16 cellular contexts compared by ENCODE assay signal in genomic region chr9:33404782-33405362, GRCh38. TPM values are rescaled to one million over a fixed set of nuclear protein-coding genes. Genes with fewer than 3 reads are reported as not detected.
DNase-seq lines count a peak whose midpoint lies in the region; ATAC-seq and TF ChIP-seq lines count a peak whose summit lies in the region.
"Had no signal": no experiment of that assay in that cellular context is flagged by ENCODE, and none has a peak within 500 bp of the region (broad histone marks: within the 10 kb centered on the region; RNA-seq: fewer than 3 reads in every experiment).

No MANE protein-coding gene starts in this region.

- no peaks in the 10 kb centered on the region for H3K79me2 ChIP-seq in mammary epithelial cell (ENCODE audit: insufficient read depth, low read length)

- H3K4me3 ChIP-seq in heart left ventricle (no peak overlapping the region), mammary epithelial cell (replicated peaks in 1 of 3; ENCODE audit: insufficient read depth in 1 of 3, low read depth in 2 of 3, low read length in 3 of 3) (no peak overlapping the region)
- H3K4me3 ChIP-seq: right lobe of liver, uterus had no signal

- H3K27ac ChIP-seq in heart left ventricle = peak overlapping the region; percentile 10 to 98 (median 92)
- H3K27ac ChIP-seq in mammary epithelial cell (ENCODE audit: insufficient read depth, low read depth, low read length) = no peak overlapping the region
- no peak overlapping the region for H3K27ac ChIP-seq in substantia nigra (ENCODE audit: low read depth, low read length, poor library complexity, severe bottlenecking)
- H3K27ac ChIP-seq: right lobe of liver, uterus had no signal

- H3K27me3 Mint-ChIP-seq in mesothelial cell of epicardium (ENCODE audit: low read depth) = no peaks in the 10 kb centered on the region
- peaks cover 0 to 6% of the 10 kb centered on the region in 2 donors for H3K27me3 Mint-ChIP-seq in natural killer cell (ENCODE audit: low read depth in 2 of 2)
- H3K27me3 Mint-ChIP-seq: natural killer cell treated with Interleukin-12 subunit alpha and Interleukin-12 subunit beta and Interleukin-15 and Interleukin-18, amount 100 ng/mL, for 72 hours had no signal

- peak overlapping the region; percentile 52 for H2AFZ ChIP-seq in mammary epithelial cell (ENCODE audit: low read depth, low read length)

- no peaks in the 10 kb centered on the region for H3K9me3 Mint-ChIP-seq in mesothelial cell of epicardium
- no peaks in the 10 kb centered on the region for H3K9me3 Mint-ChIP-seq in natural killer cell
- H3K9me3 Mint-ChIP-seq: natural killer cell treated with Interleukin-12 subunit alpha and Interleukin-12 subunit beta and Interleukin-15 and Interleukin-18, amount 100 ng/mL, for 72 hours had no signal

- H3K4me3 Mint-ChIP-seq in mesothelial cell of epicardium (no peak overlapping the region), natural killer cell (no peak overlapping the region)
- H3K4me3 Mint-ChIP-seq: natural killer cell treated with Interleukin-12 subunit alpha and Interleukin-12 subunit beta and Interleukin-15 and Interleukin-18, amount 100 ng/mL, for 72 hours had no signal

- H3K27ac Mint-ChIP-seq in mesothelial cell of epicardium (peak overlapping the region; percentile 50), natural killer cell (no peak overlapping the region)
- H3K27ac Mint-ChIP-seq: natural killer cell treated with Interleukin-12 subunit alpha and Interleukin-12 subunit beta and Interleukin-15 and Interleukin-18, amount 100 ng/mL, for 72 hours had no signal

- TF ChIP-seq CTCF in heart left ventricle (IDR thresholded peaks at IDR 0.05) = no peak
- TF ChIP-seq CTCF in mammary epithelial cell (conservative IDR thresholded peaks at IDR 0.05 in 1 of 2, IDR thresholded peaks at IDR 0.05 in 1 of 2; ENCODE audit: extremely low read depth in 1 of 2, insufficient read depth in 1 of 2, low read depth in 1 of 2, low read length in 2 of 2) = no peak
- TF ChIP-seq CTCF in mesothelial cell of epicardium (IDR thresholded peaks at IDR 0.05; ENCODE audit: unreplicated experiment) = no peak
- no peak for TF ChIP-seq CTCF in natural killer cell (IDR thresholded peaks at IDR 0.05)

- H3K36me3 ChIP-seq in heart left ventricle (no peaks in the 10 kb centered on the region), mammary epithelial cell (ENCODE audit: insufficient read depth, low read length) (no peaks in the 10 kb centered on the region)
- H3K36me3 ChIP-seq: right lobe of liver, uterus had no signal

- ATAC-seq in heart left ventricle (peak in 3 of 4 donors; percentile 21 to 38 (median 35)), natural killer cell (no peak), HG02678 (IDR thresholded peaks at IDR 0.05; ENCODE audit: unreplicated experiment) (no peak)

- H3K27me3 ChIP-seq in heart left ventricle (no peaks in the 10 kb centered on the region), mammary epithelial cell (ENCODE audit: insufficient read depth, low read length) (no peaks in the 10 kb centered on the region)
- H3K27me3 ChIP-seq: right lobe of liver, uterus had no signal

- no TSS peak for BruUV-seq in mammary epithelial cell (replicated peaks; lab: Mats Ljungman, UMichigan)

- DNase-seq in heart left ventricle (no peak), cardiac septum (ENCODE audit: low spot score) (no peak), mammary epithelial cell (peak; percentile 25), mesothelial cell of epicardium (ENCODE audit: low spot score in 2 of 2, unreplicated experiment in 2 of 2) (no peak), natural killer cell (no peak), substantia nigra (lab: John Stamatoyannopoulos, UW) (no peak), medulla oblongata (ENCODE audit: extremely low spot score) (no peak)
- DNase-seq: activated naive CD4-positive, alpha-beta T cell treated with Interleukin-2 at 50 U/mL for 16 hours; glutamatergic neuron; right lobe of liver; stimulated activated CD4-positive, alpha-beta T cell treated with anti-CD3 and anti-CD28 coated beads, Interleukin-4, amount 100 ng/mL, for 4 hours; uterus had no signal

- H3K4me1 Mint-ChIP-seq in mesothelial cell of epicardium (peaks cover 13% of the 10 kb centered on the region), natural killer cell (no peaks in the 10 kb centered on the region)

- H3K9me3 ChIP-seq in heart left ventricle (no peaks in the 10 kb centered on the region), mammary epithelial cell (replicated peaks; ENCODE audit: insufficient read depth, low read length) (no peaks in the 10 kb centered on the region)
- H3K9me3 ChIP-seq: right lobe of liver, uterus had no signal

- H3K9ac ChIP-seq in mammary epithelial cell (ENCODE audit: insufficient read depth, low read length) = no peak overlapping the region

- dilution Hi-C loops in mammary epithelial cell (cut with HindIII; ENCODE audit: low sequenced_read_pairs) = loop anchor here (5.0 kb wide), 1 partner anchor 52 kb away; no protein-coding TSS in a partner anchor

- CTCF ChIA-PET in mammary epithelial cell (lab: Charles Lee; ENCODE audit: low non-redundant PET) = interaction anchor here (0.6 to 2.5 kb wide), 4 partner anchors 10 to 69 kb away, joined by 4 to 11 read pairs (median 4); partner anchors contain the start of gene NOL6

- no peaks in the 10 kb centered on the region for H4K20me1 ChIP-seq in mammary epithelial cell (ENCODE audit: insufficient read depth, low read length)

- no peaks in the 10 kb centered on the region for H3K36me3 Mint-ChIP-seq in mesothelial cell of epicardium
- no peaks in the 10 kb centered on the region for H3K36me3 Mint-ChIP-seq in natural killer cell
- H3K36me3 Mint-ChIP-seq: natural killer cell treated with Interleukin-12 subunit alpha and Interleukin-12 subunit beta and Interleukin-15 and Interleukin-18, amount 100 ng/mL, for 72 hours had no signal

- intact Hi-C loops in heart left ventricle (cut with DNase I) (loop anchor here in 4 of 10 donors (2.0 to 10.0 kb wide), 5 partner anchors 30 to 110 kb away; no protein-coding TSS in a partner anchor), cardiac septum (cut with DNase I) (loop anchor here (5.0 kb wide), 1 partner anchor 42 kb away; the partner anchor contains the start of gene AQP3), mammary epithelial cell (cut with micrococcal nuclease) (loop anchor here (5.0 kb wide), 1 partner anchor 217 kb away; no protein-coding TSS in a partner anchor), natural killer cell (cut with micrococcal nuclease) (loop anchor here (10.0 kb wide), 1 partner anchor 60 kb away; no protein-coding TSS in a partner anchor)

- 84 to 92% (median 86%) methylated on average over 4 of the region's 4 CpGs for WGBS in heart left ventricle, 4 donors
- WGBS in mammary epithelial cell (ENCODE audit: low coverage, missing lambda C conversion rate) = 80% methylated on average over 3 of the region's 4 CpGs

- in situ Hi-C loops in mammary epithelial cell (cut with MboI; ENCODE audit: low sequenced_read_pairs in 2 of 2) = loop anchor here (5.0 kb wide), 2 partner anchors 42 to 57 kb away; partner anchors contain the start of gene AQP3 (in 1 of the 2)

- TF ChIP-seq POLR2A in heart left ventricle (IDR thresholded peaks at IDR 0.05) = no peak

- H3K4me2 ChIP-seq in mammary epithelial cell (ENCODE audit: insufficient read depth, low read depth, low read length) = no peak overlapping the region

- H3K4me1 ChIP-seq in heart left ventricle (peaks cover 0 to 49% (median 27%) of the 10 kb centered on the region in 12 donors), mammary epithelial cell (ENCODE audit: insufficient read depth, low read length) (peaks cover 21% of the 10 kb centered on the region)

RNA-seq across cellular contexts. Expression of gene AQP7, which starts 2.5 kb away (rescaled TPM):
- 100 to 1,000 TPM in 6 of 9 donors, 10 to 100 TPM in 3; 82.5 to 252 (median 113) TPM for total RNA-seq in heart left ventricle
- 100 to 1,000 TPM in 1 of 2 donors, 10 to 100 TPM in 1; 32.1 to 216 TPM for polyA plus RNA-seq in heart left ventricle
- 80.4 TPM for total RNA-seq in cardiac septum
- total RNA-seq in mammary epithelial cell = under 1 TPM in 1 of 2 donors, not detected in 1; 0.56 TPM
- polyA plus RNA-seq in mammary epithelial cell = not detected
- polyA minus RNA-seq in mammary epithelial cell = not detected
- total RNA-seq in mesothelial cell of epicardium = 0.44 to 1.7 TPM (median 1.3 TPM) in 3 replicates
- total RNA-seq in natural killer cell = not detected
- total RNA-seq: kidney epithelial cell; natural killer cell treated with Interleukin-12 subunit alpha and Interleukin-12 subunit beta and Interleukin-15 and Interleukin-18, amount 100 ng/mL, for 72 hours had no signal
- polyA plus RNA-seq: endothelial cell of umbilical vein had no signal

RNA-seq across cellular contexts. Expression of gene AQP3, which starts 42.5 kb away (rescaled TPM):
- total RNA-seq in heart left ventricle (100 to 1,000 TPM in 1 of 9 donors, 10 to 100 TPM in 6, 1 to 10 TPM in 2; 6.0 to 116 (median 13.3) TPM), cardiac septum (7.7 TPM), mammary epithelial cell (10 to 100 TPM; 11.0 to 20.0 TPM), mesothelial cell of epicardium (0.93 to 1.5 TPM (median 1.3 TPM) in 3 replicates), natural killer cell (10 to 100 TPM in 1 of 3 donors, 1 to 10 TPM in 2; 3.9 to 12.7 (median 6.1) TPM)
- polyA plus RNA-seq in heart left ventricle (10 to 100 TPM in 1 of 2 donors, 1 to 10 TPM in 1; 7.5 to 27.1 TPM), mammary epithelial cell (38.7 TPM)
- 50.9 TPM for polyA minus RNA-seq in mammary epithelial cell

Comparison
In these comparisons a context has a peak if more than half of its experiments do, and no peak if none do; other contexts are left out.
1. ATAC-seq: peak in heart left ventricle (3 of 4); none in natural killer cell (0 of 3) and HG02678 (single experiment).
2. H3K27ac ChIP-seq: peak in heart left ventricle (12 of 12); none in mammary epithelial cell (single experiment) and substantia nigra (single experiment).
3. RNA of gene AQP7, which starts 2.5 kb away (total RNA-seq): 82.5 to 252 TPM in heart left ventricle and 80.4 TPM in cardiac septum (single experiment); 0.44 to 1.7 TPM in mesothelial cell of epicardium, 0.56 TPM in mammary epithelial cell and not detected in natural killer cell; every median in the first group is over 10 times any median in the second.